8 cellular contexts compared by ENCODE assay signal in the genomic region with DNA sequence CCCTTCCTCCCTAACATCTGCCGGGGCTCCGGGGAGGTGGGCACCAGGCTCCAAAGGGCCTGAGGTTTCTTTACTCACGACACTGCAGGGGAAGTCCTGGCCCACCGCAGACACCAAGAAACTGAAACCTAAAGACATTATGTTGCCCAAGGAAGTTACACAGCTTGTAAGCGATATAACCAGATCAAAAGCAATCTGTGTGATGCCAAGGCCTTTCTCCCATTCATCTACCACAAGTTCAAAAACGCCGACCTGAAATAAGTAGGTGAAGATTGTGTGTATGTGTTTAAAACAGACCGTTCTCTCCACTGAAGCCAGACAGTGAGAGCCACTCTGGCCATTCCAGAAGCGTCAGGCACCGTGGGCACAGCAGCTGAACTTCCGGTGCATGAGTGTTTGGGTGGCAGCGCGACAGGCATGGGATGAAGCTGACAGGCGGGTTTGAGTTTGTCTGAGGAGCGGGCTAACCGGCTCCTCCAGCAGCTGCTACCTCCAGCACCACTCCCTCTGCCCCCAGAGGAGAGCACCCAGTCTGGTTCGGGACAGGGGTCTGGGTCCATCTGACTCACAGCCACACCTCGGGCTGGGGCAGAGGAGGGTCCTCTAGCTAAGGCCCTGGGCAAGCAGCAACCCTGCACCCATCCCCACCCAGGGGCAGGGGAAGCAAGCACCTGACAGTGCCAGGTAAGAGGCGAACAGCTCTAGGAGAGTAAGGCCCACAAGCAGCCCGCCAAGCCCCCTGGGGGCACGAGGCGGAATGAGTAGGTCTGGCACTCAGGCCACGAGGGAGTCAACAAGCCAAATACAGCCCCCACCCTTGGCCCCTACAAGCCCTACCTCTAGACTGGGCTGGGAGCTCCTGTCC. TPM values are rescaled to one million over a fixed set of nuclear protein-coding genes. Genes with fewer than 3 reads are reported as not detected.
DNase-seq lines count a peak whose midpoint lies in the region; ATAC-seq lines count a peak whose summit lies in the region.

No MANE protein-coding gene starts in this region.

- peak overlapping the region; percentile 84 for H3K4me3 Mint-ChIP-seq in activated T-cell treated with anti-CD3 and anti-CD28 coated beads, Interleukin-2, amount 50 U/mL, for 4 hours

- H3K36me3 Mint-ChIP-seq in activated T-cell treated with anti-CD3 and anti-CD28 coated beads, Interleukin-2, amount 50 U/mL, for 4 hours (ENCODE audit: insufficient read depth) = no peaks in the 10 kb centered on the region

- in situ Hi-C loops in ACHN (cut with HindIII; ENCODE audit: low pct_ligation_motif_present, low pct_unique_long_range_greater_than_20kb, low sequenced_read_pairs) = no loop called here

- H3K27me3 ChIP-seq in H7 (ENCODE audit: control insufficient read depth, insufficient read depth, low read length) (no peaks in the 10 kb centered on the region; the same call in 1 of the 2 replicates), skeletal muscle tissue (ENCODE audit: control insufficient read depth in 3 of 3, insufficient read depth in 3 of 3, low read length in 3 of 3) (no peaks in the 10 kb centered on the region)

- H3K36me3 ChIP-seq in H7 (replicated peaks; ENCODE audit: control insufficient read depth, insufficient read depth, low read length) = no peaks in the 10 kb centered on the region
- H3K36me3 ChIP-seq in skeletal muscle tissue (ENCODE audit: control insufficient read depth in 3 of 3, insufficient read depth in 3 of 3, low read length in 3 of 3) = no peaks in the 10 kb centered on the region

- ATAC-seq in activated T-cell treated with anti-CD3 and anti-CD28 coated beads, Interleukin-2, amount 50 U/mL, for 4 hours = peak; percentile 54 to 59
- ATAC-seq in Right ventricle myocardium superior (ENCODE audit: poor library complexity) = peak; percentile 20

- peak; percentile 65 for DNase-seq in DMS79 (lab: John Stamatoyannopoulos, UW)
- peak; percentile 75 for DNase-seq in H7
- peak; percentile 1 for DNase-seq in NCI-H748 treated with DMSO at 0.1 percent for 48 hours (lab: John Stamatoyannopoulos, UW)
- DNase-seq in activated T-cell treated with anti-CD3 and anti-CD28 coated beads, Interleukin-2, amount 50 U/mL, for 4 hours = peak; percentile 60
- DNase-seq in Right ventricle myocardium superior = peak; percentile 57
- DNase-seq in ACHN = no peak
- DNase-seq in kidney tubule cell (ENCODE audit: low spot score) = no peak

- H3K27ac ChIP-seq in skeletal muscle tissue (ENCODE audit: low read depth, low read length) = peak overlapping the region; percentile 91

- H3K4me1 ChIP-seq in skeletal muscle tissue (ENCODE audit: control insufficient read depth in 3 of 3, insufficient read depth in 3 of 3, low read length in 3 of 3) = peaks cover 32 to 48% (median 42%) of the 10 kb centered on the region in 3 donors

- no peaks in the 10 kb centered on the region for H3K27me3 Mint-ChIP-seq in activated T-cell treated with anti-CD3 and anti-CD28 coated beads, Interleukin-2, amount 50 U/mL, for 4 hours (ENCODE audit: low read depth)

- 0 out of 2 replicates have a peak overlapping the region, but pooled peaks have one; percentile 58 for H3K4me3 ChIP-seq in H7 (ENCODE audit: insufficient read depth, low read depth, low read length)
- peak overlapping the region; percentile 78 to 81 (median 79) for H3K4me3 ChIP-seq in skeletal muscle tissue (ENCODE audit: low read length in 3 of 3)

- H3K4me1 Mint-ChIP-seq in activated T-cell treated with anti-CD3 and anti-CD28 coated beads, Interleukin-2, amount 50 U/mL, for 4 hours (ENCODE audit: low read depth) = peaks cover 56% of the 10 kb centered on the region

- no peaks in the 10 kb centered on the region for H3K9me3 Mint-ChIP-seq in activated T-cell treated with anti-CD3 and anti-CD28 coated beads, Interleukin-2, amount 50 U/mL, for 4 hours

- peak overlapping the region; percentile 57 to 87 (median 83) for H3K9ac ChIP-seq in skeletal muscle tissue (ENCODE audit: low read depth in 1 of 3, low read length in 3 of 3)

- H3K9me3 ChIP-seq in skeletal muscle tissue (ENCODE audit: control insufficient read depth in 3 of 3, low read length in 3 of 3) = no peaks in the 10 kb centered on the region

- intact Hi-C loops in Right ventricle myocardium superior (cut with DNase I) = no loop called here

RNA-seq across cellular contexts. Expression of a gene that starts 1.3 kb away (rescaled TPM):
- total RNA-seq in H7 (2014; rRNA removed; shearing (Covaris generic)) = 30.3 and 30.5 TPM in 2 replicates
- 10 to 100 TPM; 33.3 to 41.2 (median 40.7) TPM for total RNA-seq in activated T-cell treated with anti-CD3 and anti-CD28 coated beads, Interleukin-2, amount 50 U/mL, for 4 hours
- 26.7 TPM for total RNA-seq in Right ventricle myocardium superior
- total RNA-seq in skeletal muscle tissue = 9.9 TPM

Comparison
In these comparisons a context has a peak if more than half of its experiments do, and no peak if none do; other contexts are left out.
1. DNase-seq: peak in DMS79 (single experiment), H7 (single experiment), NCI-H748 treated with DMSO at 0.1 percent for 48 hours (single experiment), activated T-cell treated with anti-CD3 and anti-CD28 coated beads, Interleukin-2, amount 50 U/mL, for 4 hours (single experiment) and Right ventricle myocardium superior (single experiment); none in ACHN (single experiment) and kidney tubule cell (single experiment).